ENCODE assay signal across 20 cellular contexts in the genomic region with DNA sequence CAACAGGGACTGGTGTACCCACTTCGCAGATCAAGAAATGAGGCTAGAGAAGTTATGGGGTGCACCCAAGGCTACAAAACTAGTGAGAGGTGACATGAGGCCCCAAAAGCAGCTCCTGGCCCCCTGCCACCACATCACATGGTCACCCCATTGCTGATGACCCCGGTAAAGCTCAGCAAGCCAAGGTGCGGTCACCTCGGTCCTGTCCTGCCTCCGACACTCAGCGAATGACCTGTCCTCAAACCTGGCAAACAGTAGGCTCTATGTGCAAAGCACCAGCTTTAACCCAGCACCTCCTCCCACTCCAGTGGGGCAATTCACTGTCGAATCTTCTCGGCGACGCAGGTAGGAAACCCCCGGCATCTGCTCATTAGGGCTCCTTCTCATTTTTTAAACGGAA.
DNase-seq lines count a peak whose midpoint lies in the region; ATAC-seq, FAIRE-seq and TF ChIP-seq lines count a peak whose summit lies in the region.
"Had no signal": no experiment of that assay in that cellular context is flagged by ENCODE, and none has a peak within 500 bp of the region (broad histone marks: within the 10 kb centered on the region; RNA-seq: fewer than 3 reads in every experiment).

No MANE protein-coding gene starts in this region.

- POLR2A ChIA-PET in HepG2 (lab: Yijun Ruan, JAX), result no interaction called here
- POLR2A ChIA-PET in CD4-positive, alpha-beta memory T cell (lab: Charles Lee; ENCODE audit: partially characterized antibody), result no interaction called here

- intact Hi-C loops in HepG2 (cut with micrococcal nuclease; ENCODE audit: unreplicated experiment) (no loop called here), right lobe of liver (cut with DNase I) (no loop called here), kidney (cut with DNase I) (loop anchor here (10.0 kb wide), 1 partner anchor 285 kb away; no protein-coding TSS in a partner anchor), sigmoid colon (cut with DNase I) (loop anchor here (2.0 to 10.0 kb wide), 4 partner anchors 97 to 785 kb away; no protein-coding TSS in a partner anchor)
- intact Hi-C loops in CD4-positive, alpha-beta memory T cell (cut with micrococcal nuclease), result loop anchor here (2.0 to 10.0 kb wide), 2 partner anchors 45 to 145 kb away; no protein-coding TSS in a partner anchor

- CTCF ChIA-PET in HepG2 (lab: Yijun Ruan, JAX; ENCODE audit: low intra/inter-chr PET ratio, low total read pairs), result interaction anchor here (1.0 kb wide), 1 partner anchor 284 kb away, joined by 3 read pairs; no protein-coding TSS in a partner anchor
- CTCF ChIA-PET in CD4-positive, alpha-beta memory T cell (lab: Charles Lee; ENCODE audit: partially characterized antibody), result interaction anchor here (0.9 to 7.5 kb wide), 9 partner anchors 28 to 491 kb away, joined by 3 to 131 read pairs (median 7); no protein-coding TSS in a partner anchor

- no peaks in the 10 kb centered on the region for H3K36me3 Mint-ChIP-seq in CD4-positive, alpha-beta memory T cell
- H3K36me3 Mint-ChIP-seq: activated naive CD4-positive, alpha-beta T cell treated with anti-CD3 and anti-CD28 coated beads, Interleukin-2, amount 50 U/mL, for 24 hours; CD14-positive monocyte; stimulated activated naive B cell treated with anti-CD40 and anti-IgM and Interleukin-4, amounts not matched to agents 10 μg/mL and 1 μg/mL and 100 μg/mL, for 72 hours had no signal

- no peaks in the 10 kb centered on the region; the same call in 1 of the 2 replicates for H3K4me1 ChIP-seq in HepG2 (ENCODE audit: insufficient read depth, low read length)
- no peaks in the 10 kb centered on the region for H3K4me1 ChIP-seq in right lobe of liver
- peaks cover 0 to 11% of the 10 kb centered on the region in 2 donors for H3K4me1 ChIP-seq in kidney (ENCODE audit: control insufficient read depth in 1 of 2, insufficient read depth in 1 of 2, low read depth in 1 of 2, low read length in 2 of 2)
- H3K4me1 ChIP-seq in sigmoid colon, result peaks cover 0 to 20% (median 8%) of the 10 kb centered on the region in 4 donors
- peaks cover 23% of the 10 kb centered on the region for H3K4me1 ChIP-seq in CD4-positive, alpha-beta memory T cell (ENCODE audit: insufficient read depth, low read length)

- no peaks in the 10 kb centered on the region for H3K9me3 ChIP-seq in HepG2 (ENCODE audit: low read length)
- no peaks in the 10 kb centered on the region for H3K9me3 ChIP-seq in right lobe of liver
- no peaks in the 10 kb centered on the region for H3K9me3 ChIP-seq in kidney (ENCODE audit: control insufficient read depth in 1 of 2, low read length in 2 of 2)
- H3K9me3 ChIP-seq in sigmoid colon, result no peaks in the 10 kb centered on the region
- H3K9me3 ChIP-seq in CD4-positive, alpha-beta memory T cell (ENCODE audit: control insufficient read depth in 1 of 2, low read length in 2 of 2), result no peaks in the 10 kb centered on the region

- 16% methylated on average over 8 of the region's 12 CpGs for WGBS in HepG2 (ENCODE audit: low lambda C conversion rate)
- WGBS in right lobe of liver (ENCODE audit: insufficient coverage, low coverage, low lambda C conversion rate, missing lambda C conversion rate), result 76% methylated on average over 9 of the region's 12 CpGs
- WGBS in sigmoid colon, 2 donors, result 91 to 95% methylated on average over 12 of the region's 12 CpGs

- H3K9ac ChIP-seq in HepG2 (ENCODE audit: insufficient read depth, low read depth, low read length), result no peak overlapping the region
- no peak overlapping the region for H3K9ac ChIP-seq in kidney (ENCODE audit: low read length in 2 of 2)

- FAIRE-seq in HepG2 (lab: Jason Lieb, UNC), result no peak
- no peak for FAIRE-seq in kidney (lab: Jason Lieb, UNC)
- FAIRE-seq: colon, endometrium, keratinocyte had no signal

- TF ChIP-seq EP300 in HepG2 (IDR thresholded peaks at IDR 0.05; ENCODE audit: low read depth in 2 of 2, low read length in 2 of 2) (no peak), HepG2 (CRISPR knock-in tag; IDR thresholded peaks at IDR 0.05; ENCODE audit: borderline replicate concordance) (no peak), sigmoid colon (IDR thresholded peaks at IDR 0.05) (no peak)

- H3K79me2 ChIP-seq in HepG2 (ENCODE audit: insufficient read depth, low read length), result no peaks in the 10 kb centered on the region

- no peaks in the 10 kb centered on the region for H3K9me3 Mint-ChIP-seq in CD4-positive, alpha-beta memory T cell
- H3K9me3 Mint-ChIP-seq: activated B cell treated with CpG ODN at 0.5 μM for 24 hours; activated naive CD4-positive, alpha-beta T cell treated with anti-CD3 and anti-CD28 coated beads, Interleukin-2, amount 50 U/mL, for 24 hours; CD14-positive monocyte; stimulated activated naive B cell treated with anti-CD40 and anti-IgM and Interleukin-4, amounts not matched to agents 10 μg/mL and 1 μg/mL and 100 μg/mL, for 72 hours had no signal

- in situ Hi-C loops in HepG2 (cut with HindIII; ENCODE audit: extremely low pct_ligation_motif_present, low pct_unique_long_range_greater_than_20kb), result loop anchor here (25.0 kb wide), 1 partner anchor 472 kb away; no protein-coding TSS in a partner anchor

- no peak for TF ChIP-seq RAD21 in HepG2 (CRISPR knock-in tag; IDR thresholded peaks at IDR 0.05)

- H3K27ac ChIP-seq in HepG2 (ENCODE audit: extremely low read length, insufficient read depth, low read length), result no peak overlapping the region
- H3K27ac ChIP-seq in right lobe of liver, result no peak overlapping the region
- H3K27ac ChIP-seq in kidney (ENCODE audit: low read depth in 2 of 2, low read length in 2 of 2), result peak overlapping the region; percentile 3 to 59
- H3K27ac ChIP-seq in sigmoid colon, result peak overlapping the region in 3 of 4 donors; percentile 31 to 75 (median 60)
- no peak overlapping the region for H3K27ac ChIP-seq in CD4-positive, alpha-beta memory T cell (ENCODE audit: low read depth, low read length)

- peak overlapping the region in 2 of 7 donors; percentile 5 to 6 for H3K27ac Mint-ChIP-seq in CD4-positive, alpha-beta memory T cell
- H3K27ac Mint-ChIP-seq: activated B cell treated with CpG ODN at 0.5 μM for 24 hours; activated naive CD4-positive, alpha-beta T cell treated with anti-CD3 and anti-CD28 coated beads, Interleukin-2, amount 50 U/mL, for 24 hours; CD14-positive monocyte; stimulated activated naive B cell treated with anti-CD40 and anti-IgM and Interleukin-4, amounts not matched to agents 10 μg/mL and 1 μg/mL and 100 μg/mL, for 72 hours had no signal

- H4K20me1 ChIP-seq in HepG2 (ENCODE audit: insufficient read depth, low read length), result no peaks in the 10 kb centered on the region

- BruUV-seq in HepG2 (replicated peaks; lab: Mats Ljungman, UMichigan), result no TSS peak

- TF ChIP-seq POLR2A in HepG2 (IDR thresholded peaks at IDR 0.05; ENCODE audit: insufficient read depth in 1 of 2, low read depth in 2 of 2, low read length in 2 of 2), result no peak
- no peak for TF ChIP-seq POLR2A in right lobe of liver (IDR thresholded peaks at IDR 0.05)
- TF ChIP-seq POLR2A in sigmoid colon (IDR thresholded peaks at IDR 0.05), result no peak

- H3K4me2 ChIP-seq in HepG2 (ENCODE audit: low read depth, low read length), result no peak overlapping the region

- H3K27me3 ChIP-seq in HepG2 (ENCODE audit: control insufficient read depth in 1 of 2, insufficient read depth in 2 of 2, low read length in 2 of 2) (peaks cover 2 to 27% of the 10 kb centered on the region in 2 experiments; a peak in 4 of 5 replicates), right lobe of liver (no peaks in the 10 kb centered on the region), sigmoid colon (no peaks in the 10 kb centered on the region)
- H3K27me3 ChIP-seq in CD4-positive, alpha-beta memory T cell (ENCODE audit: insufficient read depth, low read length), result no peaks in the 10 kb centered on the region

- no peak for DNase-seq in HepG2 (ENCODE audit: low spot score)
- DNase-seq in right lobe of liver, result no peak
- no peak for DNase-seq in kidney
- DNase-seq in sigmoid colon, result no peak
- DNase-seq in NCI-H774 (lab: John Stamatoyannopoulos, UW), result no peak
- no peak for DNase-seq in CD4-positive, alpha-beta memory T cell
- no peak for DNase-seq in COR-L47 (lab: John Stamatoyannopoulos, UW)
- DNase-seq: activated B cell treated with CpG ODN at 0.5 μM for 24 hours; activated CD8-positive, alpha-beta memory T cell treated with anti-CD3 and anti-CD28 coated beads for 24 hours; GDM1; HCEC 1CT; NCI-H1417 treated with DMSO at 0.1 percent for 48 hours; stimulated activated naive B cell treated with anti-CD40 and anti-IgM and Interleukin-4, amounts not matched to agents 10 μg/mL and 1 μg/mL and 100 μg/mL, for 72 hours had no signal

- H3K36me3 ChIP-seq in HepG2 (replicated peaks in 1 of 2; ENCODE audit: control insufficient read depth in 1 of 2, insufficient read depth in 2 of 2, low read length in 2 of 2), result no peaks in the 10 kb centered on the region
- H3K36me3 ChIP-seq in right lobe of liver, result no peaks in the 10 kb centered on the region
- no peaks in the 10 kb centered on the region for H3K36me3 ChIP-seq in kidney (ENCODE audit: control insufficient read depth in 1 of 2, insufficient read depth in 2 of 2, low read length in 2 of 2)
- H3K36me3 ChIP-seq in sigmoid colon, result no peaks in the 10 kb centered on the region
- no peaks in the 10 kb centered on the region for H3K36me3 ChIP-seq in CD4-positive, alpha-beta memory T cell (ENCODE audit: insufficient read depth, low read length)

- H3K4me3 Mint-ChIP-seq in CD4-positive, alpha-beta memory T cell, result no peak overlapping the region
- H3K4me3 Mint-ChIP-seq: activated B cell treated with CpG ODN at 0.5 μM for 24 hours; activated naive CD4-positive, alpha-beta T cell treated with anti-CD3 and anti-CD28 coated beads, Interleukin-2, amount 50 U/mL, for 24 hours; CD14-positive monocyte; stimulated activated naive B cell treated with anti-CD40 and anti-IgM and Interleukin-4, amounts not matched to agents 10 μg/mL and 1 μg/mL and 100 μg/mL, for 72 hours had no signal

- H3K27me3 Mint-ChIP-seq in CD4-positive, alpha-beta memory T cell, result peaks cover 1% of the 10 kb centered on the region in 2 donors
- H3K27me3 Mint-ChIP-seq: activated naive CD4-positive, alpha-beta T cell treated with anti-CD3 and anti-CD28 coated beads, Interleukin-2, amount 50 U/mL, for 24 hours had no signal

- no peak overlapping the region for H3K4me3 ChIP-seq in HepG2 (replicated peaks in 1 of 3; ENCODE audit: insufficient read depth in 1 of 3, low read depth in 2 of 3, low read length in 3 of 3)
- no peak overlapping the region for H3K4me3 ChIP-seq in right lobe of liver
- no peak overlapping the region for H3K4me3 ChIP-seq in kidney (ENCODE audit: low read length in 2 of 2)
- no peak overlapping the region for H3K4me3 ChIP-seq in sigmoid colon
- H3K4me3 ChIP-seq in CD4-positive, alpha-beta memory T cell (ENCODE audit: low read length in 2 of 2), result no peak overlapping the region
- H3K4me3 ChIP-seq: SK-N-MC had no signal

- H3K4me1 Mint-ChIP-seq in CD4-positive, alpha-beta memory T cell, result peaks cover 17 to 40% (median 27%) of the 10 kb centered on the region in 4 donors

- ATAC-seq in HepG2 (peak; percentile 31), right lobe of liver (no peak), GM19023 (IDR thresholded peaks at IDR 0.05; ENCODE audit: unreplicated experiment) (no peak)

- no peak for TF ChIP-seq CTCF in HepG2 (CRISPR knock-in tag; IDR thresholded peaks at IDR 0.05)
- TF ChIP-seq CTCF in right lobe of liver (IDR thresholded peaks at IDR 0.05), result no peak
- no peak for TF ChIP-seq CTCF in kidney (IDR thresholded peaks at IDR 0.05; ENCODE audit: borderline replicate concordance, extremely low read depth, insufficient read depth)
- TF ChIP-seq CTCF in sigmoid colon (IDR thresholded peaks at IDR 0.05), result no peak

- H2AFZ ChIP-seq in HepG2 (ENCODE audit: low read length), result no peak overlapping the region

Comparison
In these comparisons a context has a peak if more than half of its experiments do, and no peak if none do; other contexts are left out.
1. H3K27ac ChIP-seq: peak in kidney (2 of 2) and sigmoid colon (3 of 4); none in HepG2 (single experiment), right lobe of liver (0 of 3) and CD4-positive, alpha-beta memory T cell (single experiment).
2. intact Hi-C loops: an anchor here in kidney (10.0 kb wide), sigmoid colon (2.0 to 10.0 kb wide) and CD4-positive, alpha-beta memory T cell (2.0 to 10.0 kb wide); none called in HepG2 and right lobe of liver.